9 cellular contexts compared by ENCODE assay signal in genomic region chr21:31201548-31201947, GRCh38.
DNase-seq lines count a peak whose midpoint lies in the region; ATAC-seq and TF ChIP-seq lines count a peak whose summit lies in the region.
"Had no signal": no experiment of that assay in that cellular context is flagged by ENCODE, and none has a peak within 500 bp of the region (broad histone marks: within the 10 kb centered on the region; RNA-seq: fewer than 3 reads in every experiment).

No MANE protein-coding gene starts in this region.

- H3K27ac ChIP-seq in Karpas-422 (ENCODE audit: low read length): no peak overlapping the region
- H3K27ac ChIP-seq in fibroblast of lung (ENCODE audit: insufficient read depth, low read length): no peak overlapping the region
- H3K27ac ChIP-seq in gastrocnemius medialis: peak overlapping the region; percentile 13 to 41 (median 28)
- H3K27ac ChIP-seq in mesendoderm (ENCODE audit: low read depth, low read length): no peak overlapping the region

- H2AK5ac ChIP-seq in mesendoderm (ENCODE audit: low read length): no peak overlapping the region

- H3K4me1 ChIP-seq in Karpas-422 (ENCODE audit: low read length): peaks cover 15% of the 10 kb centered on the region
- H3K4me1 ChIP-seq in fibroblast of lung (ENCODE audit: control insufficient read depth, extremely low read depth, insufficient read depth, low read length): no peaks in the 10 kb centered on the region
- H3K4me1 ChIP-seq in gastrocnemius medialis: no peaks in the 10 kb centered on the region
- no peaks in the 10 kb centered on the region for H3K4me1 ChIP-seq in mesendoderm (ENCODE audit: control insufficient read depth, low read depth, low read length)

- ATAC-seq in GM18870 (IDR thresholded peaks at IDR 0.05; ENCODE audit: unreplicated experiment) (peak; percentile 64), gastrocnemius medialis (peak; percentile 75 to 83), HG02798 (IDR thresholded peaks at IDR 0.05; ENCODE audit: poor library complexity, unreplicated experiment) (no peak)

- H3K4ac ChIP-seq in mesendoderm (ENCODE audit: low read depth, low read length): no peak overlapping the region

- in situ Hi-C loops in gastrocnemius medialis (cut with MboI; ENCODE audit: low sequenced_read_pairs in 4 of 4): loop anchor here in 2 of 4 donors (10.0 kb wide), 2 partner anchors 383 to 403 kb away; no protein-coding TSS in a partner anchor

- H3K4me3 ChIP-seq in Karpas-422 (ENCODE audit: low read length): no peak overlapping the region
- no peak overlapping the region for H3K4me3 ChIP-seq in fibroblast of lung (replicated peaks in 1 of 4; ENCODE audit: control extremely low read depth in 1 of 4, insufficient read depth in 1 of 4, low read depth in 3 of 4, low read length in 4 of 4)
- no peak overlapping the region for H3K4me3 ChIP-seq in gastrocnemius medialis
- H3K4me3 ChIP-seq in mesendoderm (ENCODE audit: low read length): no peak overlapping the region

- no peaks in the 10 kb centered on the region for H3K79me1 ChIP-seq in mesendoderm (ENCODE audit: low read length)

- TF ChIP-seq CTCF in fibroblast of lung (conservative IDR thresholded peaks at IDR 0.05 in 1 of 2, IDR thresholded peaks at IDR 0.05 in 1 of 2; ENCODE audit: low read depth in 1 of 2, low read length in 2 of 2) (no peak), gastrocnemius medialis (IDR thresholded peaks at IDR 0.05 in 4 of 5, conservative IDR thresholded peaks at IDR 0.05 in 1 of 5) (no peak)

- DNase-seq in Karpas-422 (peak; percentile 56), fibroblast of lung (ENCODE audit: low read depth in 2 of 2) (peak; percentile 63 to 74), gastrocnemius medialis (peak; percentile 48 to 59), kidney glomerular epithelial cell (lab: John Stamatoyannopoulos, UW) (no peak), HuH-7 (ENCODE audit: low spot score) (no peak), mesendoderm (no peak)
- DNase-seq: RPMI8226 had no signal

- no peaks in the 10 kb centered on the region for H3K36me3 ChIP-seq in Karpas-422 (ENCODE audit: insufficient read depth, low read length)
- no peaks in the 10 kb centered on the region for H3K36me3 ChIP-seq in fibroblast of lung (ENCODE audit: control insufficient read depth, insufficient read depth, low read length)
- no peaks in the 10 kb centered on the region for H3K36me3 ChIP-seq in gastrocnemius medialis
- no peaks in the 10 kb centered on the region for H3K36me3 ChIP-seq in mesendoderm (ENCODE audit: control insufficient read depth, insufficient read depth, low read length)

- no peak overlapping the region for H3K18ac ChIP-seq in mesendoderm (ENCODE audit: low read length)

- H3K9me3 ChIP-seq in Karpas-422 (ENCODE audit: low read length): no peaks in the 10 kb centered on the region
- no peaks in the 10 kb centered on the region for H3K9me3 ChIP-seq in fibroblast of lung (ENCODE audit: control insufficient read depth, insufficient read depth, low read depth, low read length)
- no peaks in the 10 kb centered on the region for H3K9me3 ChIP-seq in gastrocnemius medialis

- no peak overlapping the region for H4K5ac ChIP-seq in mesendoderm (ENCODE audit: low read length)

- H4K8ac ChIP-seq in mesendoderm (ENCODE audit: low read depth, low read length): no peak overlapping the region

- H3K56ac ChIP-seq in mesendoderm (ENCODE audit: low read length): no peak overlapping the region

- H3K23ac ChIP-seq in mesendoderm (ENCODE audit: low read length): no peak overlapping the region

- no peaks in the 10 kb centered on the region for H3K27me3 ChIP-seq in Karpas-422 (ENCODE audit: low read length)
- H3K27me3 ChIP-seq in fibroblast of lung (ENCODE audit: control insufficient read depth, insufficient read depth, low read length): no peaks in the 10 kb centered on the region
- no peaks in the 10 kb centered on the region for H3K27me3 ChIP-seq in gastrocnemius medialis
- H3K27me3 ChIP-seq in mesendoderm (ENCODE audit: insufficient read depth, low read length, poor library complexity): no peaks in the 10 kb centered on the region

- WGBS in mesendoderm (ENCODE audit: extremely low coverage, insufficient coverage, low lambda C conversion rate): no CpG with 5 or more reads among the region's 3 CpGs

- H2BK5ac ChIP-seq in mesendoderm (ENCODE audit: low read length): no peak overlapping the region

- no peak for TF ChIP-seq POLR2A in gastrocnemius medialis (IDR thresholded peaks at IDR 0.05)

- no peak overlapping the region for H3K9ac ChIP-seq in Karpas-422 (ENCODE audit: low read length)
- no peak overlapping the region for H3K9ac ChIP-seq in fibroblast of lung (ENCODE audit: insufficient read depth, low read length)
- H3K9ac ChIP-seq in mesendoderm (ENCODE audit: low read length): no peak overlapping the region

- H2BK15ac ChIP-seq in mesendoderm (replicated peaks; ENCODE audit: low read depth): no peak overlapping the region

- H4K20me1 ChIP-seq in Karpas-422 (ENCODE audit: insufficient read depth, low read depth, low read length): no peaks in the 10 kb centered on the region
- H4K20me1 ChIP-seq in fibroblast of lung (ENCODE audit: control insufficient read depth, extremely low read depth, insufficient read depth, low read length): no peaks in the 10 kb centered on the region

- no peaks in the 10 kb centered on the region for H3K9me2 ChIP-seq in Karpas-422 (replicated peaks; ENCODE audit: insufficient read depth, low read length)

- H2AFZ ChIP-seq in Karpas-422 (ENCODE audit: low read length) (no peak overlapping the region), fibroblast of lung (ENCODE audit: low read length) (no peak overlapping the region)

- H3K4me2 ChIP-seq in Karpas-422 (ENCODE audit: low read depth, low read length, poor library complexity, severe bottlenecking) (peak overlapping the region; percentile 48), fibroblast of lung (ENCODE audit: extremely low read depth, insufficient read depth, low read length) (no peak overlapping the region), mesendoderm (ENCODE audit: low read length) (no peak overlapping the region)

- H2BK120ac ChIP-seq in mesendoderm (ENCODE audit: low read depth, low read length): no peak overlapping the region

- no peaks in the 10 kb centered on the region for H3K79me2 ChIP-seq in Karpas-422 (ENCODE audit: low read length)
- no peaks in the 10 kb centered on the region for H3K79me2 ChIP-seq in fibroblast of lung (ENCODE audit: control insufficient read depth, insufficient read depth, low read length)
- H3K79me2 ChIP-seq in mesendoderm (ENCODE audit: control insufficient read depth, insufficient read depth, low read length): no peaks in the 10 kb centered on the region

- intact Hi-C loops in gastrocnemius medialis (cut with DNase I; ENCODE audit: low total_unique reads): no loop called here

Comparison
In these comparisons a context has a peak if more than half of its experiments do, and no peak if none do; other contexts are left out.
1. DNase-seq: peak in Karpas-422 (single experiment), fibroblast of lung (2 of 2) and gastrocnemius medialis (2 of 2); none in kidney glomerular epithelial cell (single experiment), HuH-7 (single experiment) and mesendoderm (single experiment).
2. H3K27ac ChIP-seq: peak in gastrocnemius medialis (4 of 4); none in Karpas-422 (single experiment), fibroblast of lung (single experiment) and mesendoderm (single experiment).